ENCODE assay signal across 11 cellular contexts in the genomic region with DNA sequence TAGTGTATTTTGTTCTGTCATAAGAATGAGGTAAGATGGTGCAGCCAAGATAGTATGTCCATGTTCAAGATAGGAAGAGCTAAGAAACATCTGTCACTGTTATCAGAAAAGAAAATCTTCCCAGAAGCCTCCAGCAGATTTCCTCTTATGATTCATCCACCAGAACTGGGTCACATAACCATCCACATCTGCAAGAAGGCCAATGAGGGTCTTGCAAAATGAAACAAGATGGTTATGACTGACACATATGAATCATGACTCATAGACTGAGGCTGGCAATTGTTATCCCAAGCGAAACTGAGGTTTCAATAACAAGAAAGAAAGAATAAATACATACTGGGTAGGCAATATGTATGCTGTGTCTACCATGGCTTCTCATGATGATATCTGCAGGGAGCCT. TPM values are rescaled to one million over a fixed set of nuclear protein-coding genes. Genes with fewer than 3 reads are reported as not detected.
DNase-seq lines count a peak whose midpoint lies in the region; ATAC-seq, FAIRE-seq and TF ChIP-seq lines count a peak whose summit lies in the region.
"Had no signal": no experiment of that assay in that cellular context is flagged by ENCODE, and none has a peak within 500 bp of the region (broad histone marks: within the 10 kb centered on the region; RNA-seq: fewer than 3 reads in every experiment).

No MANE protein-coding gene starts in this region.

- RAD21 ChIA-PET in GM12878 (lab: Charles Lee; ENCODE audit: unreplicated experiment): no interaction called here

- H4K20me1 ChIP-seq in GM12878 (ENCODE audit: control insufficient read depth, insufficient read depth): no peaks in the 10 kb centered on the region
- no peaks in the 10 kb centered on the region for H4K20me1 ChIP-seq in osteoblast (ENCODE audit: insufficient read depth, low read length)

- POLR2A ChIA-PET in GM12878 (lab: Charles Lee): no interaction called here

- H3K9me3 ChIP-seq in GM12878 (replicated peaks; ENCODE audit: control insufficient read depth, insufficient read depth, low read length): no peaks in the 10 kb centered on the region
- no peaks in the 10 kb centered on the region for H3K9me3 ChIP-seq in osteoblast (ENCODE audit: low read depth, low read length)
- H3K9me3 ChIP-seq in MG63: no peaks in the 10 kb centered on the region

- no TSS peak for BruUV-seq in GM12878 (replicated peaks; lab: Mats Ljungman, UMichigan)

- TF ChIP-seq CTCF in NB4 (IDR thresholded peaks at IDR 0.05; ENCODE audit: low read depth, low read length) (no peak), GM12878 (IDR thresholded peaks at IDR 0.05 in 2 of 3, conservative IDR thresholded peaks at IDR 0.05 in 1 of 3; ENCODE audit: control insufficient read depth in 2 of 3, extremely low read depth in 1 of 3, insufficient read depth in 1 of 3, low read depth in 3 of 3, low read length in 3 of 3) (no peak), osteoblast (IDR thresholded peaks at IDR 0.05; ENCODE audit: extremely low read depth, low read depth, low read length) (no peak)

- no peak overlapping the region for H3K27ac ChIP-seq in GM12878 (ENCODE audit: control insufficient read depth, insufficient read depth)
- no peak overlapping the region for H3K27ac ChIP-seq in osteoblast (ENCODE audit: low read depth, low read length)

- H3K4me1 Mint-ChIP-seq in activated CD4-positive, alpha-beta T cell treated with anti-CD3 and anti-CD28 coated beads, Interleukin-2, amount 10 ng/mL, durations not matched to agents 24 days and 14 days: peaks cover 27% of the 10 kb centered on the region

- no peak overlapping the region for H3K4me3 ChIP-seq in NB4 (ENCODE audit: low read depth, low read length)
- no peak overlapping the region for H3K4me3 ChIP-seq in GM12878
- H3K4me3 ChIP-seq in osteoblast (ENCODE audit: insufficient read depth, low read length): no peak overlapping the region
- H3K4me3 ChIP-seq in MG63: no peak overlapping the region

- H3K4me2 ChIP-seq in GM12878 (ENCODE audit: control insufficient read depth, insufficient read depth): no peak overlapping the region
- H3K4me2 ChIP-seq in osteoblast (ENCODE audit: insufficient read depth, low read length): peak overlapping the region; percentile 2

- H3K9me3 Mint-ChIP-seq in activated CD4-positive, alpha-beta T cell treated with anti-CD3 and anti-CD28 coated beads, Interleukin-2, amount 10 ng/mL, durations not matched to agents 24 days and 14 days: peaks cover 3% of the 10 kb centered on the region

- TF ChIP-seq RAD21 in GM12878 (IDR thresholded peaks at IDR 0.05; ENCODE audit: insufficient read depth, low read depth, low read length): no peak

- no peak overlapping the region for H2AFZ ChIP-seq in GM12878 (ENCODE audit: control insufficient read depth, low read depth, low read length)
- H2AFZ ChIP-seq in osteoblast (ENCODE audit: low read length): no peak overlapping the region

- in situ Hi-C loops in GM12878 (cut with MboI) (no loop called here), ACHN (cut with HindIII; ENCODE audit: low pct_ligation_motif_present, low pct_unique_long_range_greater_than_20kb, low sequenced_read_pairs) (no loop called here)

- no peak for TF ChIP-seq EP300 in GM12878 (IDR thresholded peaks at IDR 0.05; ENCODE audit: borderline replicate concordance in 1 of 2, control insufficient read depth in 1 of 2, low read depth in 2 of 2, low read length in 2 of 2)

- TF ChIP-seq POLR2A in NB4 (IDR thresholded peaks at IDR 0.05; ENCODE audit: extremely low read depth, insufficient read length) (no peak), GM12878 (IDR thresholded peaks at IDR 0.05; ENCODE audit: low read depth, low read length) (no peak)

- no peaks in the 10 kb centered on the region for H3K27me3 Mint-ChIP-seq in activated CD4-positive, alpha-beta T cell treated with anti-CD3 and anti-CD28 coated beads, Interleukin-2, amount 10 ng/mL, durations not matched to agents 24 days and 14 days

- peak; percentile 67 for DNase-seq in activated CD4-positive, alpha-beta T cell treated with anti-CD3 and anti-CD28 coated beads, Interleukin-2, amount 10 ng/mL, durations not matched to agents 24 days and 14 days
- DNase-seq in activated CD4-positive, alpha-beta T cell treated with anti-CD3 and anti-CD28 coated beads for 1 hour: no peak
- DNase-seq in NB4 (ENCODE audit: low read depth) (peak; percentile 88), GM12878 (ENCODE audit: low read depth, low spot score) (no peak), osteoblast (ENCODE audit: insufficient read length, low spot score, missing footprints) (peak; percentile 69), MG63 (no peak), ACHN (no peak)
- DNase-seq: kidney glomerular epithelial cell, MM.1S had no signal

- H3K27me3 ChIP-seq in GM12878 (replicated peaks in 1 of 2; ENCODE audit: control insufficient read depth in 2 of 2, insufficient read depth in 2 of 2, low read length in 1 of 2) (no peaks in the 10 kb centered on the region), osteoblast (ENCODE audit: insufficient read depth, low read length) (no peaks in the 10 kb centered on the region), MG63 (no peaks in the 10 kb centered on the region)

- peak overlapping the region; percentile 14 for H3K4me3 Mint-ChIP-seq in activated CD4-positive, alpha-beta T cell treated with anti-CD3 and anti-CD28 coated beads, Interleukin-2, amount 10 ng/mL, durations not matched to agents 24 days and 14 days

- no peaks in the 10 kb centered on the region for H3K79me2 ChIP-seq in GM12878 (ENCODE audit: control insufficient read depth, insufficient read depth, low read length)
- H3K79me2 ChIP-seq in osteoblast (ENCODE audit: insufficient read depth, low read length): no peaks in the 10 kb centered on the region

- H3K4me1 ChIP-seq in GM12878 (ENCODE audit: control insufficient read depth, insufficient read depth, low read length) (no peaks in the 10 kb centered on the region), osteoblast (ENCODE audit: insufficient read depth, low read length) (peaks cover 9% of the 10 kb centered on the region)

- peak; percentile 62 for FAIRE-seq in GM12878 (lab: Jason Lieb, UNC)
- FAIRE-seq: endometrium had no signal

- H3K9ac ChIP-seq in GM12878 (ENCODE audit: control insufficient read depth, insufficient read depth, low read length): no peak overlapping the region

- WGBS in GM12878 (ENCODE audit: insufficient coverage, insufficient replicate concordance, low lambda C conversion rate, missing lambda C conversion rate): 33% methylated on average over 1 of the region's 1 CpG

- H3K36me3 Mint-ChIP-seq in activated CD4-positive, alpha-beta T cell treated with anti-CD3 and anti-CD28 coated beads, Interleukin-2, amount 10 ng/mL, durations not matched to agents 24 days and 14 days (ENCODE audit: low read depth): peaks cover 13% of the 10 kb centered on the region

- H3K27ac Mint-ChIP-seq in activated CD4-positive, alpha-beta T cell treated with anti-CD3 and anti-CD28 coated beads, Interleukin-2, amount 10 ng/mL, durations not matched to agents 24 days and 14 days: peak overlapping the region; percentile 61

- intact Hi-C loops in activated CD4-positive, alpha-beta T cell treated with anti-CD3 and anti-CD28 coated beads, Interleukin-2, amount 10 ng/mL, durations not matched to agents 24 days and 14 days (cut with micrococcal nuclease): loop anchor here (1.0 to 2.0 kb wide), 3 partner anchors 10 to 29 kb away; no protein-coding TSS in a partner anchor
- intact Hi-C loops in GM12878 (cut with micrococcal nuclease; ENCODE audit: unreplicated experiment): no loop called here

- H3K36me3 ChIP-seq in GM12878 (ENCODE audit: control insufficient read depth in 2 of 2, insufficient read depth in 2 of 2, low read length in 1 of 2): no peaks in the 10 kb centered on the region
- no peaks in the 10 kb centered on the region for H3K36me3 ChIP-seq in osteoblast (ENCODE audit: insufficient read depth, low read length)
- H3K36me3 ChIP-seq in MG63: no peaks in the 10 kb centered on the region

- SMC1A ChIA-PET in GM12878 (lab: Charles Lee; ENCODE audit: uncharacterized antibody, unreplicated experiment): no interaction called here

- peak; percentile 52 for ATAC-seq in GM12878
- ATAC-seq in HG03139 (IDR thresholded peaks at IDR 0.05; ENCODE audit: unreplicated experiment): no peak

- CTCF ChIA-PET in GM12878 (lab: Yijun Ruan, JAX): interaction anchor here (2.8 kb wide), 1 partner anchor 57 kb away, joined by 10 read pairs; no protein-coding TSS in a partner anchor

RNA-seq across cellular contexts. Expression of a gene that starts 30.3 kb away (rescaled TPM):
- 9.3 and 9.4 TPM in 2 replicates for total RNA-seq in activated CD4-positive, alpha-beta T cell treated with anti-CD3 and anti-CD28 coated beads, Interleukin-2, amount 10 ng/mL, durations not matched to agents 24 days and 14 days
- total RNA-seq in GM12878 (2013; cell fraction: nucleolus; rRNA removed): 7.7 and 8.4 TPM in 2 replicates
- total RNA-seq in GM12878 (2014; rRNA removed) (4.6 and 5.8 TPM in 2 replicates), GM12878 (2014; rRNA removed; fragmentation: Illumina TruSeq; extraction: Trizol) (6.4 and 6.6 TPM in 2 replicates), GM12878 (2021) (6.1 and 6.6 TPM in 2 replicates), osteoblast (5.6 and 5.8 TPM in 2 replicates)
- polyA plus RNA-seq in GM12878 (2011; ENCODE audit: low read depth): 1.9 TPM
- polyA plus RNA-seq in GM12878 (2011; rRNA removed) (7.2 and 7.7 TPM in 2 replicates), GM12878 (2014; fragmentation: Illumina TruSeq; extraction: Trizol) (7.1 and 8.1 TPM in 2 replicates), GM12878 (2014; fragmentation: Nextera tagmentation; extraction: Ambion mirVana) (1 to 10 TPM in 1 of 2 experiments, under 1 TPM in 1; 0.56 to 1.5 TPM), GM12878 (2014; rRNA removed) (5.5 and 6.7 TPM in 2 replicates), GM12878 (2016; fragmentation: Nextera tagmentation; extraction: Ambion mirVana) (1 to 10 TPM; 7.7 to 8.8 TPM)
- 4.6 and 5.5 TPM in 2 replicates for polyA plus RNA-seq in GM12878 (2011; cell fraction: cytosol; rRNA removed)
- 6.9 and 8.3 TPM in 2 replicates for polyA plus RNA-seq in GM12878 (2011; cell fraction: nucleus; rRNA removed)
- polyA plus RNA-seq in GM12878 (2012): 2.5 and 3.2 TPM in 2 replicates
- polyA minus RNA-seq in GM12878 (2011; rRNA and poly(A)+ RNA removed): 7.5 and 18.1 TPM in 2 replicates
- 3.2 and 4.4 TPM in 2 replicates for polyA minus RNA-seq in GM12878 (2011; cell fraction: cytosol; rRNA and poly(A)+ RNA removed)
- 4.2 and 7.9 TPM in 2 replicates for polyA minus RNA-seq in GM12878 (2011; cell fraction: nucleus; rRNA and poly(A)+ RNA removed)
- total RNA-seq in MG63 (2014; rRNA removed; shearing (Covaris generic); ENCODE audit: low replicate concordance): 1.4 and 4.2 TPM in 2 replicates

RNA-seq across cellular contexts. Expression of a gene that starts 56.4 kb away (rescaled TPM):
- total RNA-seq in activated CD4-positive, alpha-beta T cell treated with anti-CD3 and anti-CD28 coated beads, Interleukin-2, amount 10 ng/mL, durations not matched to agents 24 days and 14 days: 16.9 and 17.2 TPM in 2 replicates
- total RNA-seq in GM12878 (2013; cell fraction: nucleolus; rRNA removed): 146 and 153 TPM in 2 replicates
- total RNA-seq in GM12878 (2014; rRNA removed): 15.8 and 17.1 TPM in 2 replicates
- 16.9 and 17.7 TPM in 2 replicates for total RNA-seq in GM12878 (2014; rRNA removed; fragmentation: Illumina TruSeq; extraction: Trizol)
- 14.8 and 15.1 TPM in 2 replicates for total RNA-seq in GM12878 (2021)
- polyA plus RNA-seq in GM12878 (2011; ENCODE audit: low read depth): 4.8 TPM
- 19.4 and 34.1 TPM in 2 replicates for polyA plus RNA-seq in GM12878 (2011; rRNA removed)
- 4.9 and 5.3 TPM in 2 replicates for polyA plus RNA-seq in GM12878 (2011; cell fraction: cytosol; rRNA removed)
- 22.5 and 26.4 TPM in 2 replicates for polyA plus RNA-seq in GM12878 (2011; cell fraction: nucleus; rRNA removed)
- polyA plus RNA-seq in GM12878 (2012): 7.3 and 8.8 TPM in 2 replicates
- polyA plus RNA-seq in GM12878 (2014; fragmentation: Illumina TruSeq; extraction: Trizol): 13.6 and 15.8 TPM in 2 replicates
- polyA plus RNA-seq in GM12878 (2014; fragmentation: Nextera tagmentation; extraction: Ambion mirVana): 10 to 100 TPM in 1 of 2 experiments, 1 to 10 TPM in 1; 3.7 to 11.3 TPM
- 7.2 and 9.1 TPM in 2 replicates for polyA plus RNA-seq in GM12878 (2014; rRNA removed)
- 10 to 100 TPM; 18.7 to 24.4 TPM for polyA plus RNA-seq in GM12878 (2016; fragmentation: Nextera tagmentation; extraction: Ambion mirVana)
- 15.5 and 29.6 TPM in 2 replicates for polyA minus RNA-seq in GM12878 (2011; rRNA and poly(A)+ RNA removed)
- 7.8 and 14.3 TPM in 2 replicates for polyA minus RNA-seq in GM12878 (2011; cell fraction: cytosol; rRNA and poly(A)+ RNA removed)
- 18.0 and 23.7 TPM in 2 replicates for polyA minus RNA-seq in GM12878 (2011; cell fraction: nucleus; rRNA and poly(A)+ RNA removed)
- 13.4 and 15.6 TPM in 2 replicates for total RNA-seq in osteoblast
- total RNA-seq in MG63 (2014; rRNA removed; shearing (Covaris generic); ENCODE audit: low replicate concordance): 1.4 and 2.0 TPM in 2 replicates

Comparison
In these comparisons a context has a peak if more than half of its experiments do, and no peak if none do; other contexts are left out.
1. DNase-seq: peak in activated CD4-positive, alpha-beta T cell treated with anti-CD3 and anti-CD28 coated beads, Interleukin-2, amount 10 ng/mL, durations not matched to agents 24 days and 14 days (single experiment), NB4 (single experiment) and osteoblast (single experiment); none in activated CD4-positive, alpha-beta T cell treated with anti-CD3 and anti-CD28 coated beads for 1 hour (single experiment), GM12878 (single experiment), MG63 (single experiment) and ACHN (single experiment).